In the genomic region with DNA sequence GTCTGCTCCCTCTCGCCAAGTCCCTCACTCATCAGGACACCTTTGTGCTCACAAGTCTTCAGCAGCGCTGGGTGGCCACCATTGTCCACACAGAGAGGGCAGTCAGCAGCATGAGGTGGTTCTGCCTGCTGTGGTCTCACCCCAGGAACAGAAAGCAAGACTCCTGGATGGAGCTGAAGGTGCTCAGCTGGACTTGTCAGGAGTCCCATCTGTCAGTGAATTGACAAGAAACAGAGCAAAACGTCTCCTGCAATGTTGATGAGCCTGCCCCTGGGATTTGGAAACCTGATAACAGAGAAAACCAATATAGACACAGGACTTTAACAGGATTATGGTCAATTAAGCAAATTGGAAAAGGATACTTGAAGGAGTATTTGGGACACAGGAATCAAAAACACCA, we compare ENCODE assay signal across 21 cellular contexts.
DNase-seq lines count a peak whose midpoint lies in the region; ATAC-seq, FAIRE-seq and TF ChIP-seq lines count a peak whose summit lies in the region.
"Had no signal": no experiment of that assay in that cellular context is flagged by ENCODE, and none has a peak within 500 bp of the region (broad histone marks: within the 10 kb centered on the region; RNA-seq: fewer than 3 reads in every experiment).

No MANE protein-coding gene starts in this region.

- H2BK12ac ChIP-seq in H1 (ENCODE audit: low read depth, low read length), result no peak overlapping the region
- H2BK12ac ChIP-seq in trophoblast cell (ENCODE audit: low read length), result peak overlapping the region; percentile 59

- H3K4ac ChIP-seq in H1 (replicated peaks; ENCODE audit: insufficient read length, low read depth, low read length) (no peak overlapping the region), trophoblast cell (ENCODE audit: low read depth, low read length) (no peak overlapping the region)

- H3K79me1 ChIP-seq in H1 (ENCODE audit: low read depth, low read length), result no peaks in the 10 kb centered on the region
- peaks cover 6% of the 10 kb centered on the region for H3K79me1 ChIP-seq in trophoblast cell (ENCODE audit: low read length)

- no peaks in the 10 kb centered on the region for H3K23me2 ChIP-seq in H1 (ENCODE audit: low read depth, low read length)

- H4K8ac ChIP-seq in H1 (ENCODE audit: extremely low read depth, insufficient read depth, low read length), result no peak overlapping the region
- H4K8ac ChIP-seq in trophoblast cell (ENCODE audit: low read depth, low read length), result no peak overlapping the region

- no peak overlapping the region for H3K4me2 ChIP-seq in H1 (ENCODE audit: insufficient read depth in 1 of 2, low read depth in 2 of 2, low read length in 2 of 2)
- H3K4me2 ChIP-seq in trophoblast cell (ENCODE audit: low read length), result no peak overlapping the region

- no peak for ATAC-seq in HG03378 (IDR thresholded peaks at IDR 0.05; ENCODE audit: unreplicated experiment)
- ATAC-seq: HepG2, Right ventricle myocardium inferior had no signal

- H3K23ac ChIP-seq in H1 (ENCODE audit: insufficient read length) (no peak overlapping the region), trophoblast cell (ENCODE audit: low read length) (no peak overlapping the region)

- 0 out of 2 replicates have a peak overlapping the region, but pooled peaks have one; percentile 47 for H2AFZ ChIP-seq in H1 (ENCODE audit: low read length)
- H2AFZ ChIP-seq in trophoblast cell (ENCODE audit: insufficient read depth, low read length, poor library complexity), result no peak overlapping the region

- H3K18ac ChIP-seq in H1 (ENCODE audit: extremely low read depth, low read length), result no peak overlapping the region
- no peak overlapping the region for H3K18ac ChIP-seq in trophoblast cell (ENCODE audit: low read length)

- H3K79me2 ChIP-seq in H1 (ENCODE audit: control insufficient read depth in 1 of 2, insufficient read depth in 2 of 2, low read length in 2 of 2) (no peaks in the 10 kb centered on the region), trophoblast cell (ENCODE audit: control insufficient read depth, insufficient read depth, low read length, poor library complexity) (no peaks in the 10 kb centered on the region)

- H3K27ac ChIP-seq in H1 (ENCODE audit: low read depth, low read length), result no peak overlapping the region
- H3K27ac ChIP-seq in trophoblast cell (ENCODE audit: low read depth, low read length), result no peak overlapping the region
- no peak overlapping the region for H3K27ac ChIP-seq in small intestine (ENCODE audit: low read depth in 1 of 2, low read length in 1 of 2)

- CTCF ChIA-PET in H1 (lab: Charles Lee; ENCODE audit: partially characterized antibody), result interaction anchor here (0.8 to 2.9 kb wide), 15 partner anchors 8 to 475 kb away, joined by 3 to 11 read pairs (median 3); no protein-coding TSS in a partner anchor

- no peaks in the 10 kb centered on the region for H3K27me3 ChIP-seq in H1 (replicated peaks in 1 of 4; ENCODE audit: control insufficient read depth in 3 of 4, extremely low read depth in 1 of 4, insufficient read depth in 3 of 4, low read length in 3 of 4)
- H3K27me3 ChIP-seq in trophoblast cell (ENCODE audit: insufficient read depth, low read length), result no peaks in the 10 kb centered on the region
- no peaks in the 10 kb centered on the region for H3K27me3 ChIP-seq in small intestine (ENCODE audit: control insufficient read depth in 2 of 2, insufficient read depth in 2 of 2, low read length in 2 of 2)

- WGBS in H1 (ENCODE audit: extremely low coverage in 1 of 2, insufficient coverage in 1 of 2, insufficient read length in 1 of 2, insufficient replicate concordance in 2 of 2, low coverage in 1 of 2, low lambda C conversion rate in 2 of 2, missing lambda C conversion rate in 1 of 2), 2 experiments, result 58% methylated on average over 3 of the region's 3 CpGs; no CpG with 5 or more reads in 1 of the 2 experiments
- WGBS in trophoblast cell (ENCODE audit: extremely low coverage, insufficient coverage, insufficient read length), result no CpG with 5 or more reads among the region's 3 CpGs
- 59 to 72% (median 65%) methylated on average over 3 of the region's 3 CpGs for WGBS in small intestine, 3 donors

- no peak for TF ChIP-seq EP300 in H1 (IDR thresholded peaks at IDR 0.05; ENCODE audit: borderline replicate concordance in 1 of 2, low read depth in 2 of 2, low read length in 2 of 2)

- no peak for TF ChIP-seq RAD21 in H1 (IDR thresholded peaks at IDR 0.05 in 1 of 2, conservative IDR thresholded peaks at IDR 0.05 in 1 of 2; ENCODE audit: low read depth in 2 of 2, low read length in 2 of 2)

- H3K4me1 ChIP-seq in H1 (replicated peaks in 1 of 4; ENCODE audit: control insufficient read depth in 3 of 4, insufficient read depth in 4 of 4, low read length in 3 of 4), result peaks cover 0 to 14% (median 5%) of the 10 kb centered on the region in 4 experiments; a peak in 6 of 7 replicates
- peaks cover 24% of the 10 kb centered on the region in 2 experiments for H3K4me1 ChIP-seq in trophoblast cell (ENCODE audit: control insufficient read depth in 1 of 2, insufficient read depth in 2 of 2, low read length in 2 of 2)
- H3K4me1 ChIP-seq in small intestine (ENCODE audit: control insufficient read depth in 2 of 2, insufficient read depth in 1 of 2, low read depth in 1 of 2, low read length in 1 of 2), result no peaks in the 10 kb centered on the region

- no peak overlapping the region for H4K12ac ChIP-seq in trophoblast cell (ENCODE audit: low read depth, low read length)

- TF ChIP-seq POLR2A in H1 (IDR thresholded peaks at IDR 0.05; ENCODE audit: control extremely low read depth in 1 of 2, low read depth in 2 of 2, low read length in 2 of 2), result no peak

- DNase-seq in ELF-1 (ENCODE audit: low read depth, low spot score) (peak; percentile 55), NCI-H524 treated with DMSO at 0.1 percent for 48 hours (lab: John Stamatoyannopoulos, UW) (peak; percentile 92), H1 (ENCODE audit: low read depth in 1 of 2, low spot score in 2 of 2) (no peak), trophoblast cell (no peak), small intestine (no peak)
- no peak for DNase-seq in stimulated activated CD4-positive, alpha-beta T cell treated with anti-CD3 and anti-CD28 coated beads, Interleukin-1b, Interleukin-23, amount 100 ng/mL, for 48 hours
- DNase-seq: C1 segment of cervical spinal cord; CD8-positive, alpha-beta memory T cell; DMS79 treated with DMSO at 0.1 percent for 48 hours; H7; HFFc6; KBM-7; NCI-H1417 treated with DMSO at 0.1 percent for 48 hours; NCI-H2029; NK-92 treated with Interleukin-12 subunit alpha and Interleukin-12 subunit beta, amount 100 ng/mL, for 24 hours; SW 1271 had no signal

- no peak overlapping the region for H3K4me3 ChIP-seq in H1 (ENCODE audit: extremely low read depth in 1 of 4, insufficient read depth in 2 of 4, low read depth in 3 of 4, low read length in 4 of 4)
- H3K4me3 ChIP-seq in trophoblast cell (ENCODE audit: low read depth, low read length), result no peak overlapping the region
- no peak overlapping the region for H3K4me3 ChIP-seq in small intestine (ENCODE audit: low read depth in 1 of 2, low read length in 2 of 2)

- H3K9me3 ChIP-seq in H1 (ENCODE audit: insufficient read depth in 2 of 2, low read depth in 1 of 2, low read length in 1 of 2), result no peaks in the 10 kb centered on the region
- H3K9me3 ChIP-seq in trophoblast cell (ENCODE audit: insufficient read depth, low read depth, low read length), result no peaks in the 10 kb centered on the region
- no peaks in the 10 kb centered on the region for H3K9me3 ChIP-seq in small intestine (ENCODE audit: control insufficient read depth, low read depth)

- no peak overlapping the region for H2BK5ac ChIP-seq in H1 (ENCODE audit: low read depth, low read length)
- no peak overlapping the region for H2BK5ac ChIP-seq in trophoblast cell (ENCODE audit: low read depth, low read length, poor library complexity)

- no peak overlapping the region for H2BK15ac ChIP-seq in H1 (ENCODE audit: low read length)

- FAIRE-seq in H1 (lab: Jason Lieb, UNC) (no peak), small intestine (lab: Jason Lieb, UNC) (no peak)
- FAIRE-seq: G401.6, HepG2, RCC 7860 had no signal

- H2AK5ac ChIP-seq in H1 (ENCODE audit: low read depth, low read length), result no peak overlapping the region
- no peak overlapping the region for H2AK5ac ChIP-seq in trophoblast cell (ENCODE audit: low read length)

- no peak overlapping the region for H3K56ac ChIP-seq in H1 (replicated peaks; ENCODE audit: insufficient read length, low read depth, low read length)

- H3K14ac ChIP-seq in H1 (ENCODE audit: insufficient read length), result no peak overlapping the region
- H3K14ac ChIP-seq in trophoblast cell (ENCODE audit: low read length), result no peak overlapping the region

- POLR2A ChIA-PET in H1 (lab: Charles Lee; ENCODE audit: partially characterized antibody), result no interaction called here

- no peak overlapping the region for H4K5ac ChIP-seq in H1 (ENCODE audit: insufficient read length, low read depth, low read length)

- no peaks in the 10 kb centered on the region for H3K36me3 ChIP-seq in H1 (ENCODE audit: control insufficient read depth in 2 of 4, insufficient read depth in 4 of 4, low read length in 3 of 4)
- no peaks in the 10 kb centered on the region for H3K36me3 ChIP-seq in trophoblast cell (ENCODE audit: control insufficient read depth in 1 of 2, insufficient read depth in 2 of 2, low read length in 2 of 2)
- no peaks in the 10 kb centered on the region for H3K36me3 ChIP-seq in small intestine (ENCODE audit: control insufficient read depth in 2 of 2, insufficient read depth in 2 of 2, low read length in 2 of 2)

- H4K91ac ChIP-seq in H1 (replicated peaks; ENCODE audit: insufficient read length, low read length) (no peak overlapping the region), trophoblast cell (ENCODE audit: low read depth, low read length) (no peak overlapping the region)

- H3K9ac ChIP-seq in H1 (replicated peaks in 1 of 4; ENCODE audit: extremely low read depth in 1 of 4, low read depth in 3 of 4, low read length in 3 of 4) (no peak overlapping the region), trophoblast cell (ENCODE audit: low read length) (no peak overlapping the region)

- TF ChIP-seq CTCF in H1 (IDR thresholded peaks at IDR 0.05; ENCODE audit: control extremely low read depth in 1 of 3, insufficient read depth in 1 of 3, low read depth in 1 of 3, low read length in 3 of 3), result no peak

- H2BK20ac ChIP-seq in H1 (ENCODE audit: low read length), result no peak overlapping the region

- H2BK120ac ChIP-seq in H1 (replicated peaks; ENCODE audit: low read depth, low read length) (no peak overlapping the region), trophoblast cell (ENCODE audit: insufficient read depth, low read length, poor library complexity) (no peak overlapping the region)

- H4K20me1 ChIP-seq in H1 (replicated peaks in 1 of 2; ENCODE audit: control insufficient read depth in 1 of 2, insufficient read depth in 2 of 2, low read length in 2 of 2), result no peaks in the 10 kb centered on the region

TF ChIP-seq in H1, 55 proteins besides CTCF, POLR2A, EP300 and RAD21 (continues in another document):
- TF ChIP-seq POLR2AphosphoS5 (IDR thresholded peaks at IDR 0.05; ENCODE audit: low read depth, low read length) (no peak), ZNF274 (IDR thresholded peaks at IDR 0.05; ENCODE audit: borderline replicate concordance, extremely low read depth, low read length) (no peak)

Comparison
In these comparisons a context has a peak if more than half of its experiments do, and no peak if none do; other contexts are left out.
1. DNase-seq: peak in ELF-1 (single experiment) and NCI-H524 treated with DMSO at 0.1 percent for 48 hours (single experiment); none in H1 (0 of 2), trophoblast cell (0 of 2), small intestine (single experiment) and stimulated activated CD4-positive, alpha-beta T cell treated with anti-CD3 and anti-CD28 coated beads, Interleukin-1b, Interleukin-23, amount 100 ng/mL, for 48 hours (single experiment).